1 cellular context compared by ENCODE assay signal in genomic region chr17:74417178-74418045, GRCh38.
TF ChIP-seq lines count a peak whose summit lies in the region.

No MANE protein-coding gene starts in this region.

TF ChIP-seq in SK-N-SH, 30 proteins besides CTCF, POLR2A, EP300 and RAD21 (continued from another document):
- TF ChIP-seq MEF2A (IDR thresholded peaks at IDR 0.05; ENCODE audit: borderline replicate concordance, low read depth), result no peak
